Comparison of ENCODE assay signal across 9 cellular contexts in the genomic region with DNA sequence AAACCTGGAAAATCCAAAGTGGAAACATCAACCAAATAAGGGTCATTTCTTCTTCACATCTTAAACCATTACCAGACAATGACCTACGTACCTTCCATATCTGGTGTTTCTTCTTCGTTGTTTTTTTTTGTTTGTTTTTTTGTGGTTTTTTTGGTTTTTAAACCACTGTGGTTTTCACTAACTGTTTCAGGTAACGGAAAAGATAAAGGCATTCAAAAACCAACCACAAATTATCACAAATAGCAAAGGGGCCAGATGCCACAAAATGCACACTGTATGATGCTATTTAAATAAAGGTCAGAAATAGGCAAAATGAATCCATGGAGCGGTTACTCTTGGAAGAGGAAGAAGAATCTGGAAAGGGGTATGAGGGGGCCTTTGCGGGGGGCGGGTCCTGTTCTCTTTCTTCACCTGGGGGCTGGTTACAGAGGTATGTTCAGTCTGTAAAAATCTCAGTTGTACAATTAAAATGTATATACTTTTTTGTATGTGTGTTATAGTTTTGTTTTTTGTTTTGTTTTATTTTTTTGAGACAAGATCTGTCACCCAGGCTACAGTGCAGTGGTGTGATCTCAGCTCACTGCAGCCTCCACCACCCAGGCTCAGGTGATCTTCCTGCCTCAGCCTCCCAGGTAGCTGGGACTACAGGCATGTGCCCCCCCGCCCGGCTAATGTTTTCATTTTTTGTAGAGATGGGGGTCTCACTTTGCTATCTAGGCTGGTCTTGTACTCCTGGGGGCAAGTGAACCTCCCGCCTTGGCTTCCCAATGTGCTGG. TPM values are rescaled to one million over a fixed set of nuclear protein-coding genes. Genes with fewer than 3 reads are reported as not detected.
DNase-seq lines count a peak whose midpoint lies in the region; ATAC-seq and TF ChIP-seq lines count a peak whose summit lies in the region.
"Had no signal": no experiment of that assay in that cellular context is flagged by ENCODE, and none has a peak within 500 bp of the region (broad histone marks: within the 10 kb centered on the region; RNA-seq: fewer than 3 reads in every experiment).

No MANE protein-coding gene starts in this region.

- H3K4me1 Mint-ChIP-seq in stimulated activated naive CD8-positive, alpha-beta T cell treated with anti-CD3 and anti-CD28 coated beads, Interleukin-15, Interleukin-2, amounts not matched to agents 100 ng/mL and 50 ng/mL, for 24 hours (ENCODE audit: low read depth): peaks cover 63% of the 10 kb centered on the region
- H3K4me1 Mint-ChIP-seq in activated naive CD8-positive, alpha-beta T cell (ENCODE audit: low read depth): peaks cover 72% of the 10 kb centered on the region
- peaks cover 20 to 35% (median 21%) of the 10 kb centered on the region in 3 donors for H3K4me1 Mint-ChIP-seq in naive B cell

- no peak for ATAC-seq in stimulated activated naive CD8-positive, alpha-beta T cell treated with anti-CD3 and anti-CD28 coated beads, Interleukin-15, Interleukin-2, amounts not matched to agents 100 U/mL and 50 U/mL, for 24 hours
- no peak for ATAC-seq in naive B cell (ENCODE audit: low read depth in 2 of 2)
- no peak for ATAC-seq in HG03469 (IDR thresholded peaks at IDR 0.05; ENCODE audit: unreplicated experiment)

- H3K27me3 Mint-ChIP-seq in stimulated activated naive CD8-positive, alpha-beta T cell treated with anti-CD3 and anti-CD28 coated beads, Interleukin-15, Interleukin-2, amounts not matched to agents 100 ng/mL and 50 ng/mL, for 24 hours: no peaks in the 10 kb centered on the region
- H3K27me3 Mint-ChIP-seq in activated naive CD8-positive, alpha-beta T cell: no peaks in the 10 kb centered on the region
- no peaks in the 10 kb centered on the region for H3K27me3 Mint-ChIP-seq in naive B cell

- peaks cover 59% of the 10 kb centered on the region for H3K36me3 Mint-ChIP-seq in stimulated activated naive CD8-positive, alpha-beta T cell treated with anti-CD3 and anti-CD28 coated beads, Interleukin-15, Interleukin-2, amounts not matched to agents 100 ng/mL and 50 ng/mL, for 24 hours (ENCODE audit: low read depth)
- peaks cover 16% of the 10 kb centered on the region for H3K36me3 Mint-ChIP-seq in activated naive CD8-positive, alpha-beta T cell
- peaks cover 21 to 22% of the 10 kb centered on the region in 2 donors for H3K36me3 Mint-ChIP-seq in naive B cell

- H3K9me3 Mint-ChIP-seq in stimulated activated naive CD8-positive, alpha-beta T cell treated with anti-CD3 and anti-CD28 coated beads, Interleukin-15, Interleukin-2, amounts not matched to agents 100 ng/mL and 50 ng/mL, for 24 hours: no peaks in the 10 kb centered on the region
- no peaks in the 10 kb centered on the region for H3K9me3 Mint-ChIP-seq in activated naive CD8-positive, alpha-beta T cell (ENCODE audit: low read depth)
- peaks cover 0 to 14% (median 7%) of the 10 kb centered on the region in 7 donors for H3K9me3 Mint-ChIP-seq in naive B cell

- H3K4me3 Mint-ChIP-seq in stimulated activated naive CD8-positive, alpha-beta T cell treated with anti-CD3 and anti-CD28 coated beads, Interleukin-15, Interleukin-2, amounts not matched to agents 100 ng/mL and 50 ng/mL, for 24 hours: no peak overlapping the region
- peak overlapping the region; percentile 65 for H3K4me3 Mint-ChIP-seq in activated naive CD8-positive, alpha-beta T cell
- H3K4me3 Mint-ChIP-seq in naive B cell: peak overlapping the region in 1 of 8 donors; percentile 35

- peak overlapping the region; percentile 78 for H3K27ac Mint-ChIP-seq in stimulated activated naive CD8-positive, alpha-beta T cell treated with anti-CD3 and anti-CD28 coated beads, Interleukin-15, Interleukin-2, amounts not matched to agents 100 ng/mL and 50 ng/mL, for 24 hours
- H3K27ac Mint-ChIP-seq in activated naive CD8-positive, alpha-beta T cell: peak overlapping the region; percentile 87
- H3K27ac Mint-ChIP-seq in naive B cell: peak overlapping the region in 5 of 6 donors; percentile 39 to 89 (median 76)

- DNase-seq in stimulated activated naive CD8-positive, alpha-beta T cell treated with anti-CD3 and anti-CD28 coated beads, Interleukin-15, Interleukin-2, amounts not matched to agents 100 U/mL and 50 U/mL, for 24 hours: no peak
- DNase-seq in naive B cell (no peak), SIG-M5 (lab: John Stamatoyannopoulos, UW) (no peak), erythroblast (lab: John Stamatoyannopoulos, UW) (no peak), GOT3 (lab: John Stamatoyannopoulos, UW) (no peak)
- DNase-seq: brain microvascular endothelial cell had no signal

- TF ChIP-seq POLR2A in erythroblast (IDR thresholded peaks at IDR 0.05; ENCODE audit: low read length): no peak

RNA-seq across cellular contexts. Expression of gene LITAF, which starts 29.6 kb away (rescaled TPM):
- polyA plus RNA-seq in naive B cell (ENCODE audit: low read depth in 6 of 6): 100 to 1,000 TPM; 275 to 379 (median 304) TPM
